8 cellular contexts compared by ENCODE assay signal in genomic region chr9:134378901-134379338, GRCh38. TPM values are rescaled to one million over a fixed set of nuclear protein-coding genes. Genes with fewer than 3 reads are reported as not detected.
DNase-seq lines count a peak whose midpoint lies in the region; ATAC-seq and TF ChIP-seq lines count a peak whose summit lies in the region.

No MANE protein-coding gene starts in this region.

- H3K27me3 Mint-ChIP-seq in immature natural killer cell (ENCODE audit: low read depth in 3 of 3) = peaks cover 13 to 21% (median 16%) of the 10 kb centered on the region in 3 donors

- WGBS in hepatocyte (ENCODE audit: low lambda C conversion rate, missing lambda C conversion rate) = 53% methylated on average over 10 of the region's 11 CpGs

- no peaks in the 10 kb centered on the region for H3K9me2 ChIP-seq in hepatocyte (replicated peaks; ENCODE audit: insufficient read depth)

- ATAC-seq in GM21423 (IDR thresholded peaks at IDR 0.05; ENCODE audit: unreplicated experiment) (no peak), HG02763 (IDR thresholded peaks at IDR 0.05; ENCODE audit: unreplicated experiment) (no peak)

- no peak overlapping the region for H3K27ac Mint-ChIP-seq in immature natural killer cell

- H4K20me1 ChIP-seq in hepatocyte (ENCODE audit: insufficient read depth, poor library complexity, severe bottlenecking) = peaks cover 96% of the 10 kb centered on the region

- H2AFZ ChIP-seq in hepatocyte = no peak overlapping the region

- peak; percentile 81 for DNase-seq in HPDE6-E6E7 (ENCODE audit: extremely low spot score)
- peak; percentile 76 for DNase-seq in astrocyte of the spinal cord (ENCODE audit: low read depth, low spot score)
- DNase-seq in hepatocyte (ENCODE audit: low spot score) = peak; percentile 62
- peak in 32 of 49 donors; percentile 15 to 77 (median 50) for DNase-seq in substantia nigra (lab: John Stamatoyannopoulos, UW)
- no peak for DNase-seq in OCI-M1 (lab: John Stamatoyannopoulos, UW)
- no peak for DNase-seq in immature natural killer cell

- H3K4me3 ChIP-seq in astrocyte of the spinal cord (ENCODE audit: low read depth, low read length) (no peak overlapping the region), hepatocyte (no peak overlapping the region)

- no peak for TF ChIP-seq CTCF in astrocyte of the spinal cord (IDR thresholded peaks at IDR 0.05; ENCODE audit: low read depth, low read length)
- TF ChIP-seq CTCF in hepatocyte (IDR thresholded peaks at IDR 0.05; ENCODE audit: poor library complexity) = no peak

- H3K9me3 ChIP-seq in hepatocyte (ENCODE audit: low read depth) = no peaks in the 10 kb centered on the region

- peaks cover 30 to 49% of the 10 kb centered on the region in 2 donors for H3K4me1 Mint-ChIP-seq in immature natural killer cell

- H3K27ac ChIP-seq in hepatocyte = peak overlapping the region; percentile 3
- H3K27ac ChIP-seq in substantia nigra (ENCODE audit: low read depth, low read length, poor library complexity, severe bottlenecking) = peak overlapping the region; percentile 66

- peaks cover 82% of the 10 kb centered on the region for H3K4me1 ChIP-seq in hepatocyte (ENCODE audit: insufficient read depth)

- H3K27me3 ChIP-seq in hepatocyte = no peaks in the 10 kb centered on the region

- in situ Hi-C loops in astrocyte of the spinal cord (cut with HindIII; ENCODE audit: low sequenced_read_pairs) = no loop called here

- H3K79me2 ChIP-seq in hepatocyte = peaks cover 100% of the 10 kb centered on the region

- H3K9me3 Mint-ChIP-seq in immature natural killer cell = peaks cover 0 to 2% (median 0%) of the 10 kb centered on the region in 6 donors

- no peaks in the 10 kb centered on the region for H3K36me3 ChIP-seq in hepatocyte (replicated peaks; ENCODE audit: insufficient read depth, low read depth)

- no peak overlapping the region for H3K4me3 Mint-ChIP-seq in immature natural killer cell

- H3K4me2 ChIP-seq in hepatocyte = peak overlapping the region; percentile 31

- no peaks in the 10 kb centered on the region for H3K36me3 Mint-ChIP-seq in immature natural killer cell

RNA-seq across cellular contexts. Expression of gene RXRA, which starts 52.7 kb away (rescaled TPM):
- 32.5 and 35.9 TPM in 2 replicates for total RNA-seq in hepatocyte
- polyA plus RNA-seq in hepatocyte = 34.3 and 41.6 TPM in 2 replicates
- polyA plus RNA-seq in immature natural killer cell = 1 to 10 TPM; 1.0 to 4.4 (median 1.9) TPM

Comparison
In these comparisons a context has a peak if more than half of its experiments do, and no peak if none do; other contexts are left out.
1. DNase-seq: peak in HPDE6-E6E7 (single experiment), astrocyte of the spinal cord (single experiment), hepatocyte (single experiment) and substantia nigra (32 of 49); none in OCI-M1 (single experiment) and immature natural killer cell (0 of 3).